Comparison of ENCODE assay signal across 8 cellular contexts in genomic region chr16:28823291-28823718, GRCh38. TPM values are rescaled to one million over a fixed set of nuclear protein-coding genes. Genes with fewer than 3 reads are reported as not detected.
A peak's percentile ranks its signal among the peaks of the same experiment; 100 is the strongest.
DNase-seq lines count a peak whose midpoint lies in the region; ATAC-seq and TF ChIP-seq lines count a peak whose summit lies in the region.

No MANE protein-coding gene starts in this region.

- H3K4me1 ChIP-seq in RWPE2 (ENCODE audit: insufficient read depth, poor library complexity, severe bottlenecking), result peaks cover 13% of the 10 kb centered on the region
- peaks cover 21% of the 10 kb centered on the region for H3K4me1 ChIP-seq in neuron (ENCODE audit: insufficient read depth, low read length)

- DNase-seq in BJ (ENCODE audit: low read depth) (no peak), RWPE2 (ENCODE audit: low spot score) (no peak), epithelial cell of proximal tubule (ENCODE audit: low read depth) (no peak), amniotic stem cell (lab: John Stamatoyannopoulos, UW) (no peak), SKM-1 treated with dmso at 0.1 percent for 144 hours (lab: John Stamatoyannopoulos, UW; ENCODE audit: unreplicated experiment) (no peak)

- peak overlapping the region; percentile 82 for H3K4me3 ChIP-seq in BJ (ENCODE audit: low read depth, low read length)
- peak overlapping the region; percentile 89 for H3K4me3 ChIP-seq in RWPE2 (ENCODE audit: severe bottlenecking)
- peak overlapping the region; percentile 87 for H3K4me3 ChIP-seq in epithelial cell of proximal tubule (ENCODE audit: low read depth, low read length)
- H3K4me3 ChIP-seq in neuron (ENCODE audit: low read length), result peak overlapping the region; percentile 82

- H3K9me3 ChIP-seq in RWPE2 (ENCODE audit: severe bottlenecking) (no peaks in the 10 kb centered on the region), neuron (ENCODE audit: low read length) (no peaks in the 10 kb centered on the region)

- TF ChIP-seq CTCF in BJ (IDR thresholded peaks at IDR 0.05; ENCODE audit: insufficient read depth, low read depth, low read length) (no peak), RWPE2 (IDR thresholded peaks at IDR 0.05; ENCODE audit: poor library complexity, severe bottlenecking) (no peak), epithelial cell of proximal tubule (conservative IDR thresholded peaks at IDR 0.05; ENCODE audit: low read depth, low read length) (no peak)

- POLR2A ChIA-PET in BJ (lab: Charles Lee), result no interaction called here

- ATAC-seq in GM21619 (IDR thresholded peaks at IDR 0.05; ENCODE audit: unreplicated experiment) (peak; percentile 0), RWPE2 (ENCODE audit: low read depth) (peak; percentile 8), HG02938 (IDR thresholded peaks at IDR 0.05; ENCODE audit: unreplicated experiment) (no peak)

- no peaks in the 10 kb centered on the region for H3K27me3 ChIP-seq in BJ (ENCODE audit: control insufficient read depth, insufficient read depth, low read length)
- H3K27me3 ChIP-seq in RWPE2 (ENCODE audit: insufficient read depth, poor library complexity, severe bottlenecking), result no peaks in the 10 kb centered on the region
- H3K27me3 ChIP-seq in neuron (ENCODE audit: insufficient read depth, low read length), result no peaks in the 10 kb centered on the region

- H2AFZ ChIP-seq in neuron (ENCODE audit: low read depth, low read length), result no peak overlapping the region

- H3K27ac ChIP-seq in RWPE2 (ENCODE audit: poor library complexity, severe bottlenecking), result peak overlapping the region; percentile 98

- peaks cover 10% of the 10 kb centered on the region for H3K36me3 ChIP-seq in BJ (ENCODE audit: control insufficient read depth, insufficient read depth, low read length)
- H3K36me3 ChIP-seq in RWPE2 (ENCODE audit: low read depth), result peaks cover 49% of the 10 kb centered on the region
- H3K36me3 ChIP-seq in neuron (ENCODE audit: insufficient read depth, low read length), result peaks cover 34% of the 10 kb centered on the region

- CTCF ChIA-PET in BJ (lab: Yijun Ruan, JAX), result interaction anchor here (0.7 to 3.2 kb wide), 2 partner anchors 9 to 122 kb away, joined by 3 to 12 read pairs; no protein-coding TSS in a partner anchor

RNA-seq across cellular contexts. Expression of gene ATXN2L, which starts 0.5 kb away (rescaled TPM):
- 17.8 and 19.9 TPM in 2 replicates for polyA plus RNA-seq in BJ (2011; rRNA removed)
- polyA minus RNA-seq in BJ (2011; rRNA and poly(A)+ RNA removed), result 22.4 and 39.7 TPM in 2 replicates
- total RNA-seq in epithelial cell of proximal tubule, result 51.1 and 79.0 TPM in 2 replicates

RNA-seq across cellular contexts. Expression of gene TUFM, which starts 22.8 kb away (rescaled TPM):
- 77.2 and 118 TPM in 2 replicates for polyA plus RNA-seq in BJ (2011; rRNA removed)
- 34.4 and 40.9 TPM in 2 replicates for polyA minus RNA-seq in BJ (2011; rRNA and poly(A)+ RNA removed)
- 174 and 250 TPM in 2 replicates for total RNA-seq in epithelial cell of proximal tubule

RNA-seq across cellular contexts. Expression of gene SH2B1, which starts 40.3 kb away (rescaled TPM):
- 14.6 and 24.7 TPM in 2 replicates for polyA plus RNA-seq in BJ (2011; rRNA removed)
- polyA minus RNA-seq in BJ (2011; rRNA and poly(A)+ RNA removed), result 21.4 and 21.8 TPM in 2 replicates
- 22.4 and 23.4 TPM in 2 replicates for total RNA-seq in epithelial cell of proximal tubule

RNA-seq across cellular contexts. Expression of gene ATP2A1, which starts 55.0 kb away (rescaled TPM):
- 0.38 and 0.44 TPM in 2 replicates for polyA plus RNA-seq in BJ (2011; rRNA removed)
- 0.10 and 0.62 TPM in 2 replicates for polyA minus RNA-seq in BJ (2011; rRNA and poly(A)+ RNA removed)
- 0.14 and 0.92 TPM in 2 replicates for total RNA-seq in epithelial cell of proximal tubule
